In the genomic region with DNA sequence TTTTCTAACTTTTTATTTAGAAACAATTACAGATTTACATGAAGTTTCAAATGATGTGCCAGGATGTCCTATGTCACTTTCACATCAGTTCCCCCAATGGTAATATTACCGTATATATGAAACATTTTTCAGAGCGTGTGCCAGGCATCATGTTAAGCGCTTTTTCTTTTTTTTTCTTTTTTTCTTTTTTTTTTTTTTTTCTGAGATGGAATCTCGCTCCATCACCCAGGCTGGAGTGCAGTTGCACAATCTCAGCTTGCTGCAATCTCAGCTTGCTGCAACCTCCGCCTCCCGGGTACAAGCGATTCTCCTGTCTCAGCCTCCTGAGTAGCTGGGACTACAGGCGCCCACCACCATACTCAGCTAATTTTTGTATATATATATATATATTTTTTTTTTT, we compare ENCODE assay signal across 14 cellular contexts. TPM values are rescaled to one million over a fixed set of nuclear protein-coding genes. Genes with fewer than 3 reads are reported as not detected.
A peak's percentile ranks its signal among the peaks of the same experiment; 100 is the strongest.
DNase-seq lines count a peak whose midpoint lies in the region; ATAC-seq, FAIRE-seq and TF ChIP-seq lines count a peak whose summit lies in the region.
"Had no signal": no experiment of that assay in that cellular context is flagged by ENCODE, and none has a peak within 500 bp of the region (broad histone marks: within the 10 kb centered on the region; RNA-seq: fewer than 3 reads in every experiment).

No MANE protein-coding gene starts in this region.

- H3K9ac ChIP-seq in HCT116 (ENCODE audit: low read length): no peak overlapping the region
- no peak overlapping the region for H3K9ac ChIP-seq in keratinocyte (ENCODE audit: control insufficient read depth, extremely low read depth, insufficient read depth, low read length)

- H3K4me3 ChIP-seq in ACC112 (ENCODE audit: low read depth, low read length) (peak overlapping the region; percentile 3; the same call in 1 of the 2 replicates), HCT116 (replicated peaks in 1 of 2; ENCODE audit: low read depth in 1 of 2, low read length in 2 of 2) (no peak overlapping the region), cardiac fibroblast (replicated peaks in 1 of 2; ENCODE audit: low read depth in 2 of 2, low read length in 2 of 2) (no peak overlapping the region), keratinocyte (ENCODE audit: control insufficient read depth in 2 of 3, extremely low read depth in 1 of 3, insufficient read depth in 2 of 3, low read depth in 1 of 3, low read length in 3 of 3) (no peak overlapping the region)
- H3K4me3 ChIP-seq: GM12878, lung had no signal

- BruUV-seq in HCT116 (replicated peaks; lab: Mats Ljungman, UMichigan): no TSS peak

- no peak for ATAC-seq in HCT116
- ATAC-seq in left colon: no peak
- no peak for ATAC-seq in GM18873 (IDR thresholded peaks at IDR 0.05; ENCODE audit: low FRiP score, unreplicated experiment)

- H3K79me2 ChIP-seq in ACC112 (ENCODE audit: control insufficient read depth, insufficient read depth, low read length, unreplicated experiment) (peaks cover 15% of the 10 kb centered on the region), HCT116 (ENCODE audit: insufficient read depth, low read length) (no peaks in the 10 kb centered on the region), keratinocyte (ENCODE audit: control insufficient read depth, insufficient read depth, low read length) (peaks cover 6% of the 10 kb centered on the region)

- no peaks in the 10 kb centered on the region for H3K9me1 ChIP-seq in keratinocyte (ENCODE audit: control insufficient read depth, extremely low read depth, insufficient read depth, low read length)

- no peak for TF ChIP-seq POLR2A in HCT116 (IDR thresholded peaks at IDR 0.05; ENCODE audit: borderline replicate concordance, extremely low read depth, insufficient read depth, insufficient read length)

- TF ChIP-seq RAD21 in HCT116 (IDR thresholded peaks at IDR 0.05; ENCODE audit: low read depth): no peak

- H3K36me3 ChIP-seq in ACC112 (ENCODE audit: insufficient read depth, low read length) (no peaks in the 10 kb centered on the region), HCT116 (ENCODE audit: control insufficient read depth in 1 of 2, insufficient read depth in 2 of 2, low read length in 2 of 2) (no peaks in the 10 kb centered on the region), keratinocyte (ENCODE audit: control insufficient read depth in 2 of 2, extremely low read depth in 1 of 2, insufficient read depth in 2 of 2, low read length in 2 of 2) (no peaks in the 10 kb centered on the region)

- H4K20me1 ChIP-seq in HCT116 (ENCODE audit: insufficient read depth) (no peaks in the 10 kb centered on the region), keratinocyte (ENCODE audit: control insufficient read depth, extremely low read depth, insufficient read depth, low read length) (no peaks in the 10 kb centered on the region)

- intact Hi-C loops in HCT116 (cut with micrococcal nuclease): loop anchor here (10.0 kb wide), 2 partner anchors 295 to 335 kb away; partner anchors contain the start of gene VAPA
- intact Hi-C loops in left colon (cut with DNase I, micrococcal nuclease): no loop called here

- no peaks in the 10 kb centered on the region for H3K9me3 ChIP-seq in HCT116 (ENCODE audit: control insufficient read depth in 1 of 2, insufficient read depth in 1 of 2, low read depth in 1 of 2, low read length in 2 of 2)
- no peaks in the 10 kb centered on the region for H3K9me3 ChIP-seq in keratinocyte (ENCODE audit: control insufficient read depth, low read depth, low read length)

- POLR2A ChIA-PET in HCT116 (lab: Charles Lee): no interaction called here

- dilution Hi-C loops in keratinocyte (cut with MboI; ENCODE audit: extremely low pct_ligation_motif_present, low sequenced_read_pairs): no loop called here

- H2AFZ ChIP-seq in ACC112 (ENCODE audit: low read length, unreplicated experiment): no peak overlapping the region
- H2AFZ ChIP-seq in HCT116 (ENCODE audit: low read depth, low read length, poor library complexity, severe bottlenecking): peak overlapping the region; percentile 32
- no peak overlapping the region for H2AFZ ChIP-seq in keratinocyte (ENCODE audit: control insufficient read depth, low read length)

- RAD21 ChIA-PET in HCT116 (lab: Charles Lee; ENCODE audit: low non-redundant PET in 1 of 2, low total read pairs in 2 of 2, uncharacterized antibody in 2 of 2, unreplicated experiment in 2 of 2): no interaction called here

- H3K27me3 ChIP-seq in ACC112 (ENCODE audit: insufficient read depth, low read length): no peaks in the 10 kb centered on the region
- H3K27me3 ChIP-seq in HCT116 (ENCODE audit: insufficient read depth, low read length): no peaks in the 10 kb centered on the region
- no peaks in the 10 kb centered on the region for H3K27me3 ChIP-seq in keratinocyte (ENCODE audit: control insufficient read depth, extremely low read depth, insufficient read depth, low read length)

- no peaks in the 10 kb centered on the region for H3K9me2 ChIP-seq in HCT116 (ENCODE audit: insufficient read depth)

- DNase-seq in HCT116 (ENCODE audit: low read depth, low spot score): no peak
- peak; percentile 53 to 62 for DNase-seq in cardiac fibroblast (ENCODE audit: low read depth in 2 of 2)
- DNase-seq in keratinocyte (ENCODE audit: low read depth, low spot score): no peak
- DNase-seq in left colon: no peak
- no peak for DNase-seq in amygdala (lab: John Stamatoyannopoulos, UW)
- DNase-seq: activated CD4-positive, alpha-beta T cell treated with anti-CD3 and anti-CD28 coated beads, Interleukin-2, amount 10 ng/mL, durations not matched to agents 7 days and 5 days; activated naive CD4-positive, alpha-beta T cell treated with anti-CD3 and anti-CD28 coated beads for 36 hours; NCI-H1436 treated with DMSO at 0.1 percent for 48 hours; occipital lobe; stimulated activated CD4-positive, alpha-beta T cell treated with anti-CD3 and anti-CD28 coated beads, Interleukin-1b, Interleukin-23, amount 100 ng/mL, for 48 hours had no signal

- no peak for FAIRE-seq in keratinocyte (lab: Jason Lieb, UNC)
- FAIRE-seq: GM12878 had no signal

- TF ChIP-seq CTCF in HCT116 (IDR thresholded peaks at IDR 0.05 in 2 of 3, conservative IDR thresholded peaks at IDR 0.05 in 1 of 3; ENCODE audit: borderline replicate concordance in 1 of 3, insufficient read depth in 1 of 3, low read depth in 2 of 3, low read length in 2 of 3): no peak
- TF ChIP-seq CTCF in cardiac fibroblast (IDR thresholded peaks at IDR 0.05; ENCODE audit: low read depth, low read length): no peak
- TF ChIP-seq CTCF in keratinocyte (optimal IDR thresholded peaks at IDR 0.05 in 1 of 3, IDR thresholded peaks at IDR 0.05 in 1 of 3, conservative IDR thresholded peaks at IDR 0.05 in 1 of 3; ENCODE audit: extremely low read depth in 1 of 3, insufficient read depth in 2 of 3, low read length in 3 of 3): no peak

- H3K4me2 ChIP-seq in HCT116 (ENCODE audit: low read length) (no peak overlapping the region), keratinocyte (ENCODE audit: control insufficient read depth, extremely low read depth, insufficient read depth, low read depth, low read length) (peak overlapping the region; percentile 41)

- H3K4me1 ChIP-seq in ACC112 (ENCODE audit: control insufficient read depth, insufficient read depth, low read length, unreplicated experiment) (peaks cover 38% of the 10 kb centered on the region), HCT116 (ENCODE audit: control insufficient read depth in 1 of 2, insufficient read depth in 2 of 2, low read length in 2 of 2) (peaks cover 7 to 26% of the 10 kb centered on the region in 2 experiments), keratinocyte (ENCODE audit: control insufficient read depth, extremely low read depth, insufficient read depth, low read length) (peaks cover 33% of the 10 kb centered on the region)

- CTCF ChIA-PET in HCT116 (lab: Charles Lee): no interaction called here

- H3K27ac ChIP-seq in ACC112 (ENCODE audit: low read depth, low read length): peak overlapping the region; percentile 88
- H3K27ac ChIP-seq in HCT116 (ENCODE audit: low read depth, low read length): no peak overlapping the region
- no peak overlapping the region for H3K27ac ChIP-seq in keratinocyte (ENCODE audit: control insufficient read depth, insufficient read depth, low read length)

TF ChIP-seq in HCT116, 20 proteins besides CTCF, POLR2A, EP300 and RAD21:
- TF ChIP-seq SRF (IDR thresholded peaks at IDR 0.05; ENCODE audit: low read depth): no peak
- TF ChIP-seq SP1 (IDR thresholded peaks at IDR 0.05; ENCODE audit: low read depth): no peak
- TF ChIP-seq ZNF274 (IDR thresholded peaks at IDR 0.05; ENCODE audit: low read depth, low read length): no peak

RNA-seq across cellular contexts. Expression of gene PPP4R1, which starts 5.6 kb away (rescaled TPM):
- total RNA-seq in HCT116 (2021; ENCODE audit: unreplicated experiment) (66.7 TPM), left colon (10 to 100 TPM; 73.7 to 74.9 TPM)
- 35.7 and 39.8 TPM in 2 replicates for polyA plus RNA-seq in HCT116 (2012)
- polyA plus RNA-seq in keratinocyte: 200 to 221 TPM (median 209 TPM) in 3 replicates
- 101 TPM for polyA plus RNA-seq in keratinocyte (2011; ENCODE audit: low read depth)
- polyA plus RNA-seq in keratinocyte (2011; cell fraction: cytosol; rRNA removed): 119 and 143 TPM in 2 replicates
- polyA plus RNA-seq in keratinocyte (2011; cell fraction: nucleus; rRNA removed): 275 and 293 TPM in 2 replicates
- polyA plus RNA-seq in keratinocyte (2012; ENCODE audit: low replicate concordance): 83.8 and 102 TPM in 2 replicates
- polyA minus RNA-seq in keratinocyte: 216 to 410 TPM (median 387 TPM) in 3 replicates
- 124 TPM for polyA minus RNA-seq in keratinocyte (2011; cell fraction: cytosol; rRNA and poly(A)+ RNA removed)
- polyA minus RNA-seq in keratinocyte (2011; cell fraction: nucleus; rRNA and poly(A)+ RNA removed): 142 and 262 TPM in 2 replicates

Comparison
In these comparisons a context has a peak if more than half of its experiments do, and no peak if none do; other contexts are left out.
1. DNase-seq: peak in cardiac fibroblast (2 of 2); none in HCT116 (single experiment), keratinocyte (single experiment), left colon (0 of 2) and amygdala (0 of 56).